3 cellular contexts compared by ENCODE assay signal in the genomic region with DNA sequence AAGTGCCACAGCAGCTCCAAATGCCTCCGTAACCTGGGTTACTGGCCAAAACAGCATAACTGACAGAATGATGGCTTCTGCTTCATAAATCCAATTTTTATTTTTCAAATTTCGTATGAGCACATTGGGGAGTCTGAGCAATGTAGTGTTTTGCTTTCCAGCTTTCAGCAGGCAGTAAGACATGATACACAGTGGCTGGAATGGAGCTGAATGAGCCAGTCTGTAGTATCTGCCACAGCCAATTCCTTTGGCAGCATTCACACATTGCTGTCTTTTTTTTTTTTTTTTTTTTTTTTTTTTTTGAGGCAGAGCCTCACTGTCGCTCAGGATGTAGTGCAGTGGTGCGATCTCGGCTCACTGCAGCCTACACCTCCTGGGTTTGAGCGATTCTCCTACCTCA.
TF ChIP-seq lines count a peak whose summit lies in the region.

No MANE protein-coding gene starts in this region.

TF ChIP-seq in SK-N-SH treated with all-trans-retinoic acid at 6 μM for 48 hours, 23 proteins besides CTCF, POLR2A, EP300 and RAD21 (continues in another document):
- TF ChIP-seq BACH2 (CRISPR knock-in tag; IDR thresholded peaks at IDR 0.05; ENCODE audit: borderline replicate concordance), result no peak
- no peak for TF ChIP-seq ESRRG (CRISPR knock-in tag; IDR thresholded peaks at IDR 0.05)
- TF ChIP-seq, protein P1, sequence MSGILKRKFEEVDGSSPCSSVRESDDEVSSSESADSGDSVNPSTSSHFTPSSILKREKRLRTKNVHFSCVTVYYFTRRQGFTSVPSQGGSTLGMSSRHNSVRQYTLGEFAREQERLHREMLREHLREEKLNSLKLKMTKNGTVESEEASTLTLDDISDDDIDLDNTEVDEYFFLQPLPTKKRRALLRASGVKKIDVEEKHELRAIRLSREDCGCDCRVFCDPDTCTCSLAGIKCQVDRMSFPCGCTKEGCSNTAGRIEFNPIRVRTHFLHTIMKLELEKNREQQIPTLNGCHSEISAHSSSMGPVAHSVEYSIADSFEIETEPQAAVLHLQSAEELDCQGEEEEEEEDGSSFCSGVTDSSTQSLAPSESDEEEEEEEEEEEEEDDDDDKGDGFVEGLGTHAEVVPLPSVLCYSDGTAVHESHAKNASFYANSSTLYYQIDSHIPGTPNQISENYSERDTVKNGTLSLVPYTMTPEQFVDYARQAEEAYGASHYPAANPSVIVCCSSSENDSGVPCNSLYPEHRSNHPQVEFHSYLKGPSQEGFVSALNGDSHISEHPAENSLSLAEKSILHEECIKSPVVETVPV (CRISPR knock-in tag; IDR thresholded peaks at IDR 0.05), result no peak
- TF ChIP-seq PPARA (CRISPR knock-in tag; IDR thresholded peaks at IDR 0.05; ENCODE audit: borderline replicate concordance), result no peak
- TF ChIP-seq ZFP30 (CRISPR knock-in tag; IDR thresholded peaks at IDR 0.05), result no peak
- no peak for TF ChIP-seq ARNTL (CRISPR knock-in tag; IDR thresholded peaks at IDR 0.05; ENCODE audit: borderline replicate concordance, low read depth)
- no peak for TF ChIP-seq ZFP3 (CRISPR knock-in tag; IDR thresholded peaks at IDR 0.05)
- TF ChIP-seq ZNF8 (CRISPR knock-in tag; IDR thresholded peaks at IDR 0.05), result no peak
- TF ChIP-seq ISL1 (CRISPR knock-in tag; IDR thresholded peaks at IDR 0.05), result no peak
- TF ChIP-seq ZNF70 (CRISPR knock-in tag; IDR thresholded peaks at IDR 0.05), result no peak
- TF ChIP-seq, protein P2, sequence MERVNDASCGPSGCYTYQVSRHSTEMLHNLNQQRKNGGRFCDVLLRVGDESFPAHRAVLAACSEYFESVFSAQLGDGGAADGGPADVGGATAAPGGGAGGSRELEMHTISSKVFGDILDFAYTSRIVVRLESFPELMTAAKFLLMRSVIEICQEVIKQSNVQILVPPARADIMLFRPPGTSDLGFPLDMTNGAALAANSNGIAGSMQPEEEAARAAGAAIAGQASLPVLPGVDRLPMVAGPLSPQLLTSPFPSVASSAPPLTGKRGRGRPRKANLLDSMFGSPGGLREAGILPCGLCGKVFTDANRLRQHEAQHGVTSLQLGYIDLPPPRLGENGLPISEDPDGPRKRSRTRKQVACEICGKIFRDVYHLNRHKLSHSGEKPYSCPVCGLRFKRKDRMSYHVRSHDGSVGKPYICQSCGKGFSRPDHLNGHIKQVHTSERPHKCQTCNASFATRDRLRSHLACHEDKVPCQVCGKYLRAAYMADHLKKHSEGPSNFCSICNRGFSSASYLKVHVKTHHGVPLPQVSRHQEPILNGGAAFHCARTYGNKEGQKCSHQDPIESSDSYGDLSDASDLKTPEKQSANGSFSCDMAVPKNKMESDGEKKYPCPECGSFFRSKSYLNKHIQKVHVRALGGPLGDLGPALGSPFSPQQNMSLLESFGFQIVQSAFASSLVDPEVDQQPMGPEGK (CRISPR knock-in tag; IDR thresholded peaks at IDR 0.05; ENCODE audit: borderline replicate concordance), result no peak
- no peak for TF ChIP-seq SNAI2 (CRISPR knock-in tag; IDR thresholded peaks at IDR 0.05)
- TF ChIP-seq GLIS3 (CRISPR knock-in tag; IDR thresholded peaks at IDR 0.05), result no peak
- no peak for TF ChIP-seq RARB (CRISPR knock-in tag; IDR thresholded peaks at IDR 0.05)

TF ChIP-seq in SK-N-SH, 30 proteins besides CTCF, POLR2A, EP300 and RAD21 (continues in another document):
- TF ChIP-seq JUND (IDR thresholded peaks at IDR 0.05) (no peak), EZH2phosphoT487 (IDR thresholded peaks at IDR 0.05; ENCODE audit: borderline replicate concordance, low read depth) (no peak), TAF1 (IDR thresholded peaks at IDR 0.05; ENCODE audit: borderline replicate concordance, low read depth, low read length) (no peak), SMC3 (IDR thresholded peaks at IDR 0.05; ENCODE audit: low read depth, low read length) (no peak), FOSL2 (IDR thresholded peaks at IDR 0.05; ENCODE audit: borderline replicate concordance, low read depth) (no peak), NRF1 (IDR thresholded peaks at IDR 0.05; ENCODE audit: low read depth, low read length) (no peak), FOXM1 (IDR thresholded peaks at IDR 0.05; ENCODE audit: low read depth) (no peak), RCOR1 (IDR thresholded peaks at IDR 0.05; ENCODE audit: low read length) (no peak), TEAD4 (IDR thresholded peaks at IDR 0.05; ENCODE audit: borderline replicate concordance, insufficient read depth) (no peak), TCF12 (IDR thresholded peaks at IDR 0.05) (no peak), SIN3A (IDR thresholded peaks at IDR 0.05; ENCODE audit: borderline replicate concordance, low read depth, low read length) (no peak), NFIC (IDR thresholded peaks at IDR 0.05; ENCODE audit: borderline replicate concordance) (no peak)
- TF ChIP-seq, protein P3, sequence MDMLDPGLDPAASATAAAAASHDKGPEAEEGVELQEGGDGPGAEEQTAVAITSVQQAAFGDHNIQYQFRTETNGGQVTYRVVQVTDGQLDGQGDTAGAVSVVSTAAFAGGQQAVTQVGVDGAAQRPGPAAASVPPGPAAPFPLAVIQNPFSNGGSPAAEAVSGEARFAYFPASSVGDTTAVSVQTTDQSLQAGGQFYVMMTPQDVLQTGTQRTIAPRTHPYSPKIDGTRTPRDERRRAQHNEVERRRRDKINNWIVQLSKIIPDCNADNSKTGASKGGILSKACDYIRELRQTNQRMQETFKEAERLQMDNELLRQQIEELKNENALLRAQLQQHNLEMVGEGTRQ (IDR thresholded peaks at IDR 0.05; ENCODE audit: borderline replicate concordance, low read depth, low read length), result no peak
- TF ChIP-seq, protein P4, sequence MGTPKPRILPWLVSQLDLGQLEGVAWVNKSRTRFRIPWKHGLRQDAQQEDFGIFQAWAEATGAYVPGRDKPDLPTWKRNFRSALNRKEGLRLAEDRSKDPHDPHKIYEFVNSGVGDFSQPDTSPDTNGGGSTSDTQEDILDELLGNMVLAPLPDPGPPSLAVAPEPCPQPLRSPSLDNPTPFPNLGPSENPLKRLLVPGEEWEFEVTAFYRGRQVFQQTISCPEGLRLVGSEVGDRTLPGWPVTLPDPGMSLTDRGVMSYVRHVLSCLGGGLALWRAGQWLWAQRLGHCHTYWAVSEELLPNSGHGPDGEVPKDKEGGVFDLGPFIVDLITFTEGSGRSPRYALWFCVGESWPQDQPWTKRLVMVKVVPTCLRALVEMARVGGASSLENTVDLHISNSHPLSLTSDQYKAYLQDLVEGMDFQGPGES (IDR thresholded peaks at IDR 0.05; ENCODE audit: low read depth, low read length), result no peak
- TF ChIP-seq, protein P5, sequence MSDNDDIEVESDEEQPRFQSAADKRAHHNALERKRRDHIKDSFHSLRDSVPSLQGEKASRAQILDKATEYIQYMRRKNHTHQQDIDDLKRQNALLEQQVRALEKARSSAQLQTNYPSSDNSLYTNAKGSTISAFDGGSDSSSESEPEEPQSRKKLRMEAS (IDR thresholded peaks at IDR 0.05; ENCODE audit: low read depth), result no peak
- TF ChIP-seq, protein P6, sequence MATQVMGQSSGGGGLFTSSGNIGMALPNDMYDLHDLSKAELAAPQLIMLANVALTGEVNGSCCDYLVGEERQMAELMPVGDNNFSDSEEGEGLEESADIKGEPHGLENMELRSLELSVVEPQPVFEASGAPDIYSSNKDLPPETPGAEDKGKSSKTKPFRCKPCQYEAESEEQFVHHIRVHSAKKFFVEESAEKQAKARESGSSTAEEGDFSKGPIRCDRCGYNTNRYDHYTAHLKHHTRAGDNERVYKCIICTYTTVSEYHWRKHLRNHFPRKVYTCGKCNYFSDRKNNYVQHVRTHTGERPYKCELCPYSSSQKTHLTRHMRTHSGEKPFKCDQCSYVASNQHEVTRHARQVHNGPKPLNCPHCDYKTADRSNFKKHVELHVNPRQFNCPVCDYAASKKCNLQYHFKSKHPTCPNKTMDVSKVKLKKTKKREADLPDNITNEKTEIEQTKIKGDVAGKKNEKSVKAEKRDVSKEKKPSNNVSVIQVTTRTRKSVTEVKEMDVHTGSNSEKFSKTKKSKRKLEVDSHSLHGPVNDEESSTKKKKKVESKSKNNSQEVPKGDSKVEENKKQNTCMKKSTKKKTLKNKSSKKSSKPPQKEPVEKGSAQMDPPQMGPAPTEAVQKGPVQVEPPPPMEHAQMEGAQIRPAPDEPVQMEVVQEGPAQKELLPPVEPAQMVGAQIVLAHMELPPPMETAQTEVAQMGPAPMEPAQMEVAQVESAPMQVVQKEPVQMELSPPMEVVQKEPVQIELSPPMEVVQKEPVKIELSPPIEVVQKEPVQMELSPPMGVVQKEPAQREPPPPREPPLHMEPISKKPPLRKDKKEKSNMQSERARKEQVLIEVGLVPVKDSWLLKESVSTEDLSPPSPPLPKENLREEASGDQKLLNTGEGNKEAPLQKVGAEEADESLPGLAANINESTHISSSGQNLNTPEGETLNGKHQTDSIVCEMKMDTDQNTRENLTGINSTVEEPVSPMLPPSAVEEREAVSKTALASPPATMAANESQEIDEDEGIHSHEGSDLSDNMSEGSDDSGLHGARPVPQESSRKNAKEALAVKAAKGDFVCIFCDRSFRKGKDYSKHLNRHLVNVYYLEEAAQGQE (IDR thresholded peaks at IDR 0.05; ENCODE audit: low read depth, low read length), result no peak
- TF ChIP-seq, protein P7, sequence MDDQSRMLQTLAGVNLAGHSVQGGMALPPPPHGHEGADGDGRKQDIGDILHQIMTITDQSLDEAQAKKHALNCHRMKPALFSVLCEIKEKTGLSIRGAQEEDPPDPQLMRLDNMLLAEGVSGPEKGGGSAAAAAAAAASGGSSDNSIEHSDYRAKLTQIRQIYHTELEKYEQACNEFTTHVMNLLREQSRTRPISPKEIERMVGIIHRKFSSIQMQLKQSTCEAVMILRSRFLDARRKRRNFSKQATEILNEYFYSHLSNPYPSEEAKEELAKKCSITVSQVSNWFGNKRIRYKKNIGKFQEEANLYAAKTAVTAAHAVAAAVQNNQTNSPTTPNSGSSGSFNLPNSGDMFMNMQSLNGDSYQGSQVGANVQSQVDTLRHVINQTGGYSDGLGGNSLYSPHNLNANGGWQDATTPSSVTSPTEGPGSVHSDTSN (IDR thresholded peaks at IDR 0.05), result no peak

TF ChIP-seq in GM12878, 131 proteins besides CTCF, POLR2A, EP300 and RAD21:
- TF ChIP-seq, protein P8, sequence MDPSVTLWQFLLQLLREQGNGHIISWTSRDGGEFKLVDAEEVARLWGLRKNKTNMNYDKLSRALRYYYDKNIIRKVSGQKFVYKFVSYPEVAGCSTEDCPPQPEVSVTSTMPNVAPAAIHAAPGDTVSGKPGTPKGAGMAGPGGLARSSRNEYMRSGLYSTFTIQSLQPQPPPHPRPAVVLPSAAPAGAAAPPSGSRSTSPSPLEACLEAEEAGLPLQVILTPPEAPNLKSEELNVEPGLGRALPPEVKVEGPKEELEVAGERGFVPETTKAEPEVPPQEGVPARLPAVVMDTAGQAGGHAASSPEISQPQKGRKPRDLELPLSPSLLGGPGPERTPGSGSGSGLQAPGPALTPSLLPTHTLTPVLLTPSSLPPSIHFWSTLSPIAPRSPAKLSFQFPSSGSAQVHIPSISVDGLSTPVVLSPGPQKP (IDR thresholded peaks at IDR 0.05; ENCODE audit: low read depth, low read length), result no peak
- TF ChIP-seq, protein P9, sequence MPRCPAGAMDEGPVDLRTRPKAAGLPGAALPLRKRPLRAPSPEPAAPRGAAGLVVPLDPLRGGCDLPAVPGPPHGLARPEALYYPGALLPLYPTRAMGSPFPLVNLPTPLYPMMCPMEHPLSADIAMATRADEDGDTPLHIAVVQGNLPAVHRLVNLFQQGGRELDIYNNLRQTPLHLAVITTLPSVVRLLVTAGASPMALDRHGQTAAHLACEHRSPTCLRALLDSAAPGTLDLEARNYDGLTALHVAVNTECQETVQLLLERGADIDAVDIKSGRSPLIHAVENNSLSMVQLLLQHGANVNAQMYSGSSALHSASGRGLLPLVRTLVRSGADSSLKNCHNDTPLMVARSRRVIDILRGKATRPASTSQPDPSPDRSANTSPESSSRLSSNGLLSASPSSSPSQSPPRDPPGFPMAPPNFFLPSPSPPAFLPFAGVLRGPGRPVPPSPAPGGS (IDR thresholded peaks at IDR 0.05; ENCODE audit: borderline replicate concordance, insufficient read depth, low read depth, low read length, poor library complexity, severe bottlenecking), result peak; percentile 66
- TF ChIP-seq, protein P10, sequence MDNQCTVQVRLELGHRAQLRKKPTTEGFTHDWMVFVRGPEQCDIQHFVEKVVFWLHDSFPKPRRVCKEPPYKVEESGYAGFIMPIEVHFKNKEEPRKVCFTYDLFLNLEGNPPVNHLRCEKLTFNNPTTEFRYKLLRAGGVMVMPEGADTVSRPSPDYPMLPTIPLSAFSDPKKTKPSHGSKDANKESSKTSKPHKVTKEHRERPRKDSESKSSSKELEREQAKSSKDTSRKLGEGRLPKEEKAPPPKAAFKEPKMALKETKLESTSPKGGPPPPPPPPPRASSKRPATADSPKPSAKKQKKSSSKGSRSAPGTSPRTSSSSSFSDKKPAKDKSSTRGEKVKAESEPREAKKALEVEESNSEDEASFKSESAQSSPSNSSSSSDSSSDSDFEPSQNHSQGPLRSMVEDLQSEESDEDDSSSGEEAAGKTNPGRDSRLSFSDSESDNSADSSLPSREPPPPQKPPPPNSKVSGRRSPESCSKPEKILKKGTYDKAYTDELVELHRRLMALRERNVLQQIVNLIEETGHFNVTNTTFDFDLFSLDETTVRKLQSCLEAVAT (IDR thresholded peaks at IDR 0.05), result no peak
- TF ChIP-seq MYB (IDR thresholded peaks at IDR 0.05; ENCODE audit: borderline replicate concordance, low read depth, low read length), result no peak
- TF ChIP-seq TBL1XR1 (IDR thresholded peaks at IDR 0.05; ENCODE audit: low read depth, low read length), result no peak
